ENCODE assay signal across 27 cellular contexts in genomic region chr14:30221546-30221945, GRCh38.
DNase-seq lines count a peak whose midpoint lies in the region; ATAC-seq and TF ChIP-seq lines count a peak whose summit lies in the region.
"Had no signal": no experiment of that assay in that cellular context is flagged by ENCODE, and none has a peak within 500 bp of the region (broad histone marks: within the 10 kb centered on the region; RNA-seq: fewer than 3 reads in every experiment).

No MANE protein-coding gene starts in this region.

- POLR2A ChIA-PET in IMR-90 (lab: Charles Lee; ENCODE audit: unreplicated experiment) = no interaction called here

- 0 out of 2 replicates have a peak overlapping the region, but pooled peaks have one; percentile 4 for H4K91ac ChIP-seq in IMR-90 (ENCODE audit: insufficient read depth, low read depth, low read length)

- peaks cover 14% of the 10 kb centered on the region for H3K4me1 ChIP-seq in IMR-90 (ENCODE audit: control insufficient read depth, insufficient read depth, low read length)
- peaks cover 58% of the 10 kb centered on the region for H3K4me1 ChIP-seq in adipocyte (ENCODE audit: control insufficient read depth, insufficient read depth, low read length)
- H3K4me1 ChIP-seq in smooth muscle cell (ENCODE audit: low read depth) = no peaks in the 10 kb centered on the region
- H3K4me1 ChIP-seq: Caco-2 had no signal

- H3K18ac ChIP-seq in IMR-90 (ENCODE audit: low read depth, low read length) = no peak overlapping the region; the same call in 1 of the 2 replicates

- H4K8ac ChIP-seq in IMR-90 (ENCODE audit: low read depth in 2 of 2, low read length in 2 of 2) = peak overlapping the region in 1 of 2 experiments; percentile 6; a peak in 1 of 4 replicates

- H3K79me1 ChIP-seq in IMR-90 (ENCODE audit: low read depth in 1 of 2, low read length in 2 of 2) = no peaks in the 10 kb centered on the region

- H3K27me3 ChIP-seq in IMR-90 (ENCODE audit: control insufficient read depth, insufficient read depth, low read length) = no peaks in the 10 kb centered on the region
- no peaks in the 10 kb centered on the region for H3K27me3 ChIP-seq in adipocyte (replicated peaks; ENCODE audit: control insufficient read depth, insufficient read depth, low read length)
- H3K27me3 ChIP-seq in smooth muscle cell (ENCODE audit: low read depth) = no peaks in the 10 kb centered on the region
- H3K27me3 ChIP-seq: upper lobe of left lung had no signal

- DNase-seq in IMR-90 (no peak), adipocyte (ENCODE audit: low read depth) (no peak), fibroblast of gingiva (ENCODE audit: low read depth) (peak; percentile 54), smooth muscle cell (lab: John Stamatoyannopoulos, UW; ENCODE audit: unreplicated experiment) (no peak), HuH-7 (ENCODE audit: low spot score) (no peak), NCI-H1092 (lab: John Stamatoyannopoulos, UW) (no peak)
- DNase-seq: activated CD4-positive, alpha-beta memory T cell treated with anti-CD3 and anti-CD28 coated beads for 36 hours; activated CD4-positive, CD25-positive, alpha-beta regulatory T cell treated with anti-CD3 and anti-CD28 coated beads, Interleukin-2, amount 50 U/mL, for 72 hours; activated CD8-positive, alpha-beta memory T cell treated with anti-CD3 and anti-CD28 coated beads, Interleukin-2, amount 50 U/mL, for 4 hours; activated naive CD4-positive, alpha-beta T cell treated with anti-CD3 and anti-CD28 coated beads, Interleukin-2, amount 50 U/mL, for 16 hours; C1 segment of cervical spinal cord; Caco-2; central memory CD4-positive, alpha-beta T cell; GDM1; glutamatergic neuron; kidney; naive thymus-derived CD8-positive, alpha-beta T cell; NCI-H1092 treated with DMSO at 0.1 percent for 48 hours; NCI-H1930; NCI-H748 treated with DMSO at 0.1 percent for 48 hours; nucleus accumbens; stimulated activated CD4-positive, alpha-beta T cell treated with anti-CD3 and anti-CD28 coated beads, Interleukin-1b, Interleukin-23, amount 100 ng/mL, for 48 hours; upper lobe of left lung had no signal

- no peak overlapping the region for H2BK15ac ChIP-seq in IMR-90 (ENCODE audit: low read depth, low read length)

- no peak overlapping the region for H3K14ac ChIP-seq in IMR-90 (replicated peaks; ENCODE audit: low read depth, low read length)

- TF ChIP-seq CTCF in IMR-90 (conservative IDR thresholded peaks at IDR 0.05; ENCODE audit: low read depth, low read length) (no peak), smooth muscle cell (IDR thresholded peaks at IDR 0.05; ENCODE audit: borderline replicate concordance, insufficient read depth, poor library complexity, severe bottlenecking) (no peak)

- CTCF ChIA-PET in IMR-90 (lab: Yijun Ruan, JAX) = interaction anchor here (1.2 to 1.4 kb wide), 2 partner anchors 30 to 49 kb away, joined by 4 to 5 read pairs; no protein-coding TSS in a partner anchor

- no peak overlapping the region for H3K27ac ChIP-seq in IMR-90 (ENCODE audit: insufficient read depth, low read length)
- H3K27ac ChIP-seq in smooth muscle cell (ENCODE audit: low read depth) = no peak overlapping the region
- H3K27ac ChIP-seq: HL-60, upper lobe of left lung had no signal

- H3K9me3 ChIP-seq in IMR-90 (ENCODE audit: control insufficient read depth, insufficient read depth, low read length) (no peaks in the 10 kb centered on the region), adipocyte (ENCODE audit: control insufficient read depth, low read length) (no peaks in the 10 kb centered on the region), smooth muscle cell (replicated peaks; ENCODE audit: low read depth) (no peaks in the 10 kb centered on the region)
- H3K9me3 ChIP-seq: Caco-2, upper lobe of left lung had no signal

- peaks cover 3% of the 10 kb centered on the region for H3K9me1 ChIP-seq in IMR-90 (ENCODE audit: insufficient read depth, low read length)

- H2BK20ac ChIP-seq in IMR-90 (ENCODE audit: low read depth, low read length) = peak overlapping the region; percentile 9; the same call in 1 of the 2 replicates

- TF ChIP-seq RAD21 in IMR-90 (IDR thresholded peaks at IDR 0.05; ENCODE audit: low read length) = no peak

- no peak overlapping the region for H3K23ac ChIP-seq in IMR-90 (ENCODE audit: low read depth, low read length)

- WGBS in IMR-90 (ENCODE audit: extremely low coverage in 2 of 2, insufficient read length in 1 of 2), 2 experiments = no CpG with 5 or more reads among the region's 7 CpGs
- WGBS in smooth muscle cell (ENCODE audit: low lambda C conversion rate) = 58% methylated on average over 7 of the region's 7 CpGs

- no peaks in the 10 kb centered on the region for H4K20me1 ChIP-seq in IMR-90 (ENCODE audit: insufficient read depth, low read length)
- H4K20me1 ChIP-seq in smooth muscle cell (ENCODE audit: low read depth) = no peaks in the 10 kb centered on the region

- no peak overlapping the region for H2BK5ac ChIP-seq in IMR-90 (ENCODE audit: low read depth, low read length, poor library complexity, severe bottlenecking)

- H3K4me2 ChIP-seq in IMR-90 (ENCODE audit: low read depth, low read length) (no peak overlapping the region), smooth muscle cell (peak overlapping the region; percentile 63)

- no peak overlapping the region for H4K5ac ChIP-seq in IMR-90 (ENCODE audit: low read depth, low read length)

- H3K4me3 ChIP-seq in IMR-90 (ENCODE audit: insufficient read depth, low read depth, low read length) (no peak overlapping the region), adipocyte (ENCODE audit: low read length) (peak overlapping the region; percentile 0), smooth muscle cell (no peak overlapping the region)
- H3K4me3 ChIP-seq: skin epidermis, upper lobe of left lung had no signal

- H2BK120ac ChIP-seq in IMR-90 (ENCODE audit: low read depth, low read length) = peak overlapping the region; percentile 22; the same call in 1 of the 2 replicates

- dilution Hi-C loops in IMR-90 (cut with HindIII; ENCODE audit: low sequenced_read_pairs, unreplicated experiment) = no loop called here

- TF ChIP-seq POLR2A in IMR-90 (IDR thresholded peaks at IDR 0.05; ENCODE audit: low read depth, low read length) = no peak

- H3K9ac ChIP-seq in IMR-90 (ENCODE audit: low read depth, low read length) = no peak overlapping the region
- H3K9ac ChIP-seq in adipocyte (ENCODE audit: low read length) = peak overlapping the region; percentile 49
- no peak overlapping the region for H3K9ac ChIP-seq in smooth muscle cell (ENCODE audit: low read depth)

- no peak overlapping the region for H2AK5ac ChIP-seq in IMR-90 (ENCODE audit: low read depth, low read length)

- H2AK9ac ChIP-seq in IMR-90 (replicated peaks; ENCODE audit: low read depth, low read length, poor library complexity) = no peak overlapping the region

- no peak for ATAC-seq in IMR-90 (ENCODE audit: low read depth)
- ATAC-seq in HG03460 (IDR thresholded peaks at IDR 0.05; ENCODE audit: unreplicated experiment) = no peak
- ATAC-seq: HCT116; naive thymus-derived CD8-positive, alpha-beta T cell had no signal

- no TSS peak for BruUV-seq in IMR-90 (replicated peaks; lab: Mats Ljungman, UMichigan)

- H2AFZ ChIP-seq in IMR-90 (replicated peaks; ENCODE audit: low read length, poor library complexity) = no peak overlapping the region
- peak overlapping the region; percentile 65 for H2AFZ ChIP-seq in smooth muscle cell (ENCODE audit: low read depth)

- no peaks in the 10 kb centered on the region for H3K79me2 ChIP-seq in smooth muscle cell (ENCODE audit: low read depth)

- H3K4ac ChIP-seq in IMR-90 (ENCODE audit: low read depth, low read length) = peak overlapping the region; percentile 22; the same call in 1 of the 2 replicates

- in situ Hi-C loops in IMR-90 (cut with MboI; ENCODE audit: low sequenced_read_pairs) = loop anchor here (25.0 kb wide), 3 partner anchors 309 to 1209 kb away; no protein-coding TSS in a partner anchor

- intact Hi-C loops in IMR-90 (cut with micrococcal nuclease) = no loop called here

- H3F3A ChIP-seq in smooth muscle cell (ENCODE audit: low read depth) = no peaks in the 10 kb centered on the region

- H3K36me3 ChIP-seq in IMR-90 (ENCODE audit: control insufficient read depth, insufficient read depth, low read length) (no peaks in the 10 kb centered on the region), adipocyte (ENCODE audit: control insufficient read depth, insufficient read depth, low read length, severe bottlenecking) (no peaks in the 10 kb centered on the region), smooth muscle cell (ENCODE audit: low read depth) (no peaks in the 10 kb centered on the region)
- H3K36me3 ChIP-seq: upper lobe of left lung had no signal

- no peak overlapping the region for H3K56ac ChIP-seq in IMR-90 (ENCODE audit: extremely low read depth, insufficient read depth, low read length)

TF ChIP-seq in IMR-90, 13 proteins besides CTCF, POLR2A, EP300 and RAD21 (continues in another document):
- no peak for TF ChIP-seq RFX5 (IDR thresholded peaks at IDR 0.05; ENCODE audit: low read depth, low read length)
- no peak for TF ChIP-seq MAFK (IDR thresholded peaks at IDR 0.05; ENCODE audit: low read depth, low read length)
- TF ChIP-seq MAZ (IDR thresholded peaks at IDR 0.05; ENCODE audit: borderline replicate concordance, low read depth, low read length) = no peak
- TF ChIP-seq FOS (IDR thresholded peaks at IDR 0.05; ENCODE audit: low read depth, low read length) = no peak
- TF ChIP-seq RCOR1 (IDR thresholded peaks at IDR 0.05; ENCODE audit: insufficient replicate concordance, low read length) = no peak
- TF ChIP-seq CEBPB (IDR thresholded peaks at IDR 0.05; ENCODE audit: low read depth, low read length) = no peak
- TF ChIP-seq NFE2L2 (IDR thresholded peaks at IDR 0.05; ENCODE audit: low read depth, low read length) = no peak
- no peak for TF ChIP-seq MXI1 (IDR thresholded peaks at IDR 0.05; ENCODE audit: borderline replicate concordance, low read depth, low read length)
- no peak for TF ChIP-seq CHD1 (IDR thresholded peaks at IDR 0.05; ENCODE audit: low read depth, low read length)
- no peak for TF ChIP-seq ELK1 (IDR thresholded peaks at IDR 0.05; ENCODE audit: borderline replicate concordance, low read depth, low read length)
- TF ChIP-seq BHLHE40 (IDR thresholded peaks at IDR 0.05; ENCODE audit: low read depth, low read length) = no peak
- TF ChIP-seq SMC3 (IDR thresholded peaks at IDR 0.05; ENCODE audit: low read depth, low read length) = no peak
